ENCODE assay signal across 8 cellular contexts in the genomic region with DNA sequence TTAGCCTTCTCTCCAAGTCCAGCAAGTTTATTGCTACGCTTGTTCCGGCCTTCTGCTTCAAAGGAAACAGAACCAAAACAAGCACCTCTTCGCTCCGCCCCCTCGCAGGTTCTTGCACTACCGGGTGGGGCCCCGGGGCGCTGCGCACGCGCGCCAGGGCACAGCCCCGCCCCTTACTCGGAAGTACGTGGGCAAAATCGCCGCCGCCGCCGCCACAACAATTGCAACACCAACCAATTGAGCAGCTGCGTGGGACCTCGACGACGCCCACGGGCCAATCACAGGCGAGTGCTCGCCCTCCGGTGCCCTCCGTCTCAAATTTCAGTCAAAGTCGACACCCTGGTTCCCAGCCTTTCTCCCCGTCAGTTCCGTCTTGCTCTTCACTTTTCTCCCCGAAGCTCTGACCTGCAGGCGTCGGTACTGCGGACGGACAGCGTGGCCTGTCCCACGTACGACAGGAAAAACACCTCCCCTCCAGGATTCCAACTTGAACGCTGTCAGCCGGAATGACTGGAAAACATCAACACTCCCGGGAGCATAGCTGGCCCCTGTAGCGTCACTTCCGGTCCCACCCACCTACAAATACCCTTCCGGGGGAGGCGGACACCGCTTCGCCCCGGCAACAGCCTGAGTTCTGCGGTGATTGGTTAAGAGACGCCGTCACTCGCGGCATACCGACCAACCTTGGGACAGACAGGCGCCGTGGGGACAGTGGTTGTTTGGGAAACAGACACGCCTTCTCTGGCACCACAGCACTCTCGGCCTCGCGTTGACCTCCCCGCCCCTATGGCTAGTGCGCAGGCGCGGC. TPM values are rescaled to one million over a fixed set of nuclear protein-coding genes. Genes with fewer than 3 reads are reported as not detected.
A peak's percentile ranks its signal among the peaks of the same experiment; 100 is the strongest.
DNase-seq lines count a peak whose midpoint lies in the region; ATAC-seq, FAIRE-seq and TF ChIP-seq lines count a peak whose summit lies in the region.

No MANE protein-coding gene starts in this region.

- peaks cover 12% of the 10 kb centered on the region; the same call in 1 of the 2 replicates for H3K79me2 ChIP-seq in SU-DHL-6 (ENCODE audit: insufficient read depth, low read length)

- peak overlapping the region; percentile 84 for H3K27ac ChIP-seq in SU-DHL-6 (ENCODE audit: low read depth, low read length)
- peak overlapping the region; percentile 90 to 97 (median 92) for H3K27ac ChIP-seq in pancreas
- H3K27ac ChIP-seq in tibial artery, result peak overlapping the region; percentile 88 to 89

- no peaks in the 10 kb centered on the region for H3F3A ChIP-seq in SU-DHL-6 (ENCODE audit: insufficient read depth)

- no peaks in the 10 kb centered on the region for H3K9me3 Mint-ChIP-seq in activated naive CD8-positive, alpha-beta T cell treated with anti-CD3 and anti-CD28 coated beads, Interleukin-2, amount 50 U/mL, for 24 hours

- peak overlapping the region; percentile 72 for H3K4me3 ChIP-seq in GM12875 (ENCODE audit: low read depth, low read length)
- peak overlapping the region; percentile 65 for H3K4me3 ChIP-seq in SU-DHL-6 (ENCODE audit: insufficient read depth, low read length, poor library complexity, severe bottlenecking)
- H3K4me3 ChIP-seq in pancreas, result peak overlapping the region; percentile 28 to 60 (median 50)
- peak overlapping the region; percentile 79 for H3K4me3 ChIP-seq in tibial artery

- H3K4me2 ChIP-seq in SU-DHL-6 (ENCODE audit: low read depth, low read length, poor library complexity, severe bottlenecking), result peak overlapping the region; percentile 83

- TF ChIP-seq CTCF in GM12875 (IDR thresholded peaks at IDR 0.05; ENCODE audit: borderline replicate concordance, insufficient read depth, low read depth, low read length) (no peak), SU-DHL-6 (IDR thresholded peaks at IDR 0.05; ENCODE audit: insufficient read depth, low read length, poor library complexity, severe bottlenecking) (no peak), pancreas (IDR thresholded peaks at IDR 0.05) (no peak), tibial artery (IDR thresholded peaks at IDR 0.05) (no peak)

- H2AFZ ChIP-seq in SU-DHL-6 (ENCODE audit: low read depth, low read length, severe bottlenecking), result no peak overlapping the region

- H3K9me2 ChIP-seq in SU-DHL-6 (replicated peaks; ENCODE audit: insufficient read depth, low read length), result no peaks in the 10 kb centered on the region

- no peaks in the 10 kb centered on the region for H3K27me3 ChIP-seq in SU-DHL-6 (ENCODE audit: low read length)
- no peaks in the 10 kb centered on the region for H3K27me3 ChIP-seq in pancreas
- H3K27me3 ChIP-seq in tibial artery, result no peaks in the 10 kb centered on the region

- peaks cover 6% of the 10 kb centered on the region for H3K36me3 Mint-ChIP-seq in activated naive CD8-positive, alpha-beta T cell treated with anti-CD3 and anti-CD28 coated beads, Interleukin-2, amount 50 U/mL, for 24 hours (ENCODE audit: low read depth)

- intact Hi-C loops in Right ventricle myocardium superior (cut with DNase I) (no loop called here), pancreas (cut with DNase I) (no loop called here), tibial artery (cut with DNase I; ENCODE audit: low total_unique reads) (no loop called here)

- H3K9me3 ChIP-seq in SU-DHL-6 (ENCODE audit: insufficient read depth, low read length) (no peaks in the 10 kb centered on the region), pancreas (no peaks in the 10 kb centered on the region), tibial artery (no peaks in the 10 kb centered on the region)

- H3K4me3 Mint-ChIP-seq in activated naive CD8-positive, alpha-beta T cell treated with anti-CD3 and anti-CD28 coated beads, Interleukin-2, amount 50 U/mL, for 24 hours, result peak overlapping the region; percentile 95

- H3K4me1 ChIP-seq in pancreas, result peaks cover 0 to 4% (median 0%) of the 10 kb centered on the region in 3 donors
- H3K4me1 ChIP-seq in tibial artery, result peaks cover 0 to 41% (median 12%) of the 10 kb centered on the region in 4 donors

- DNase-seq in NCI-H1417 (lab: John Stamatoyannopoulos, UW) (peak; percentile 89 to 97 (median 94)), Right ventricle myocardium superior (peak; percentile 96), pancreas (peak; percentile 91 to 98 (median 96)), tibial artery (peak; percentile 96 to 98)
- DNase-seq in activated naive CD8-positive, alpha-beta T cell treated with anti-CD3 and anti-CD28 coated beads, Interleukin-2, amount 50 U/mL, for 24 hours, result peak; percentile 89

- peak; percentile 96 for FAIRE-seq in pancreas (lab: Jason Lieb, UNC)

- WGBS in pancreas, 2 donors, result 0 to 35% methylated on average over 66 of the region's 66 CpGs

- no peaks in the 10 kb centered on the region for H3K27me3 Mint-ChIP-seq in activated naive CD8-positive, alpha-beta T cell treated with anti-CD3 and anti-CD28 coated beads, Interleukin-2, amount 50 U/mL, for 24 hours

- H3K36me3 ChIP-seq in SU-DHL-6 (ENCODE audit: low read length) (no peaks in the 10 kb centered on the region), pancreas (no peaks in the 10 kb centered on the region), tibial artery (no peaks in the 10 kb centered on the region)

- ATAC-seq in HG02763 (IDR thresholded peaks at IDR 0.05; ENCODE audit: unreplicated experiment), result peak; percentile 81
- peak; percentile 93 for ATAC-seq in activated naive CD8-positive, alpha-beta T cell treated with anti-CD3 and anti-CD28 coated beads, Interleukin-2, amount 50 U/mL, for 24 hours
- peak; percentile 93 for ATAC-seq in Right ventricle myocardium superior (ENCODE audit: poor library complexity)
- peak; percentile 87 to 96 (median 92) for ATAC-seq in pancreas

- H3K9ac ChIP-seq in SU-DHL-6 (ENCODE audit: low read length), result peak overlapping the region; percentile 75

- peak overlapping the region; percentile 100 for H3K27ac Mint-ChIP-seq in activated naive CD8-positive, alpha-beta T cell treated with anti-CD3 and anti-CD28 coated beads, Interleukin-2, amount 50 U/mL, for 24 hours

- peaks cover 45% of the 10 kb centered on the region for H3K4me1 Mint-ChIP-seq in activated naive CD8-positive, alpha-beta T cell treated with anti-CD3 and anti-CD28 coated beads, Interleukin-2, amount 50 U/mL, for 24 hours

- H4K20me1 ChIP-seq in SU-DHL-6 (ENCODE audit: low read depth, low read length), result no peaks in the 10 kb centered on the region

RNA-seq across cellular contexts. Expression of gene OTUD5, which starts 0.6 kb away (rescaled TPM):
- total RNA-seq in Right ventricle myocardium superior, result 16.7 TPM
- 10 to 100 TPM; 14.2 to 28.7 (median 17.9) TPM for total RNA-seq in pancreas
- polyA plus RNA-seq in pancreas, result 10 to 100 TPM; 32.5 to 34.3 TPM

RNA-seq across cellular contexts. Expression of gene KCND1, which starts 13.6 kb away (rescaled TPM):
- total RNA-seq in Right ventricle myocardium superior (0.38 TPM), pancreas (1 to 10 TPM in 2 of 6 donors, under 1 TPM in 4; 0.12 to 1.7 (median 0.68) TPM)
- 1 to 10 TPM in 1 of 2 donors, under 1 TPM in 1; 0.84 to 1.3 TPM for polyA plus RNA-seq in pancreas

RNA-seq across cellular contexts. Expression of gene PIM2, which starts 39.2 kb away (rescaled TPM):
- total RNA-seq in Right ventricle myocardium superior, result 3.0 TPM
- total RNA-seq in pancreas, result 1 to 10 TPM; 1.3 to 8.6 (median 2.4) TPM
- 1 to 10 TPM; 2.8 to 8.2 TPM for polyA plus RNA-seq in pancreas

RNA-seq across cellular contexts. Expression of gene GRIPAP1, which starts 44.0 kb away (rescaled TPM):
- total RNA-seq in Right ventricle myocardium superior, result 17.7 TPM
- 10 to 100 TPM; 12.5 to 26.0 (median 17.2) TPM for total RNA-seq in pancreas
- 10 to 100 TPM; 32.2 to 32.7 TPM for polyA plus RNA-seq in pancreas

RNA-seq across cellular contexts. Expression of gene SLC35A2, which starts 46.6 kb away (rescaled TPM):
- total RNA-seq in Right ventricle myocardium superior (12.9 TPM), pancreas (10 to 100 TPM in 5 of 6 donors, 1 to 10 TPM in 1; 9.9 to 20.6 (median 14.6) TPM)
- polyA plus RNA-seq in pancreas, result 10 to 100 TPM in 1 of 2 donors, 1 to 10 TPM in 1; 7.1 to 16.0 TPM

Comparison
In these comparisons a context has a peak if more than half of its experiments do, and no peak if none do; other contexts are left out.
1. Peak in every context shown above with its lines: DNase-seq, ATAC-seq, H3K4me3 ChIP-seq and H3K27ac ChIP-seq.